ENCODE assay signal across 22 cellular contexts in the genomic region with DNA sequence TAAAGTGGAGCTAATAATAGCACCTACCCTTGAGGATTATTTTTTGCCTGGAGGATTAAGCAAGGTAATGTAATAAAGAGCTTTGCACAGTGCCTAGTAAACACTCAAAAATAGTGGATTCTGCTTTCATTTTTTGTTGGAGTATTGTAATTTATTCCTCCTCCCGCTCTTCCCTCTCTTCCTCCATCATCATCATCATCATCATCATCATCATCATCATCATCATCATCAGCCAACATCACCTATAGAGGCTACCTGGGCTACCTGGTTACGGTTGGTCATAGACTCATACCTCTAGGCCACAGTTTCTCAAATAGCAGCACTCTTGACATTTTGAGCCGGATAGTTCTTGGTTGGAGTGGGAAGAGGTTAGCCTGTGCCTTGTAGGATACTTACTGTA.
DNase-seq lines count a peak whose midpoint lies in the region; ATAC-seq, FAIRE-seq and TF ChIP-seq lines count a peak whose summit lies in the region.
"Had no signal": no experiment of that assay in that cellular context is flagged by ENCODE, and none has a peak within 500 bp of the region (broad histone marks: within the 10 kb centered on the region; RNA-seq: fewer than 3 reads in every experiment).

No MANE protein-coding gene starts in this region.

- H3K4me1 ChIP-seq in HEK293 (ENCODE audit: control insufficient read depth, insufficient read depth, low read length) (no peaks in the 10 kb centered on the region), astrocyte (ENCODE audit: insufficient read depth, low read length) (no peaks in the 10 kb centered on the region)
- H3K4me1 ChIP-seq: A549; BLaER1 treated with 17β-estradiol and CSF1 and Interleukin-3, amounts not matched to agents 10 nM and 100 nM; Caco-2 had no signal

- H3K4me1 Mint-ChIP-seq in astrocyte (ENCODE audit: low read depth, unreplicated experiment): no peaks in the 10 kb centered on the region
- H3K4me1 Mint-ChIP-seq: B cell had no signal

- H3K79me2 ChIP-seq in astrocyte (ENCODE audit: insufficient read depth, low read length): no peaks in the 10 kb centered on the region

- H3K27me3 ChIP-seq in astrocyte (ENCODE audit: insufficient read depth, low read length): no peaks in the 10 kb centered on the region
- H3K27me3 ChIP-seq: BLaER1 treated with 17β-estradiol and CSF1 and Interleukin-3, amounts not matched to agents 10 nM and 100 nM had no signal

- H3K27ac ChIP-seq in HEK293 (ENCODE audit: extremely low read depth, low read depth, low read length) (no peak overlapping the region), astrocyte (ENCODE audit: low read depth, low read length) (no peak overlapping the region)
- H3K27ac ChIP-seq: 22Rv1; A549; BLaER1 treated with 17β-estradiol and CSF1 and Interleukin-3, amounts not matched to agents 10 nM and 100 nM; C4-2B had no signal

- H3K4me3 Mint-ChIP-seq in astrocyte (ENCODE audit: unreplicated experiment): no peak overlapping the region
- H3K4me3 Mint-ChIP-seq: B cell; CD4-positive, alpha-beta T cell; CD8-positive, alpha-beta T cell had no signal

- CTCF ChIA-PET in HEK293 (lab: Yijun Ruan, JAX): no interaction called here

- FAIRE-seq in astrocyte (lab: Jason Lieb, UNC): peak; percentile 29
- FAIRE-seq: A549, D721Med, G401.6, GM12891, GM19239 had no signal

- peak; percentile 29 for DNase-seq in NCI-H82 (lab: John Stamatoyannopoulos, UW)
- no peak for DNase-seq in NCI-H82 treated with DMSO at 0.1 percent for 48 hours (lab: John Stamatoyannopoulos, UW; ENCODE audit: unreplicated experiment)
- no peak for DNase-seq in astrocyte (ENCODE audit: low read depth)
- DNase-seq in NCI-H226: no peak
- DNase-seq: AML-193; Caco-2; Calu3; CD4-positive, alpha-beta T cell; CD8-positive, alpha-beta T cell; DMS79 treated with DMSO at 0.1 percent for 48 hours; GF-D8 had no signal

- no peaks in the 10 kb centered on the region for H3K36me3 Mint-ChIP-seq in astrocyte (ENCODE audit: low read depth, unreplicated experiment)
- H3K36me3 Mint-ChIP-seq: CD8-positive, alpha-beta T cell had no signal

- no peak overlapping the region for H3K27ac Mint-ChIP-seq in astrocyte (ENCODE audit: unreplicated experiment)
- H3K27ac Mint-ChIP-seq: B cell; CD4-positive, alpha-beta T cell; CD8-positive, alpha-beta T cell had no signal

- no peaks in the 10 kb centered on the region for H3K36me3 ChIP-seq in HEK293 (ENCODE audit: control insufficient read depth in 2 of 2, insufficient read depth in 1 of 2, low read length in 2 of 2)
- no peaks in the 10 kb centered on the region for H3K36me3 ChIP-seq in astrocyte (ENCODE audit: insufficient read depth, low read length)
- H3K36me3 ChIP-seq: BLaER1 treated with 17β-estradiol and CSF1 and Interleukin-3, amounts not matched to agents 10 nM and 100 nM had no signal

- no peak overlapping the region for H3K4me2 ChIP-seq in astrocyte (ENCODE audit: low read length)
- H3K4me2 ChIP-seq: A549; BLaER1 treated with 17β-estradiol and CSF1 and Interleukin-3, amounts not matched to agents 10 nM and 100 nM had no signal

- H3K27me3 Mint-ChIP-seq in astrocyte (ENCODE audit: low read depth, unreplicated experiment): no peaks in the 10 kb centered on the region
- H3K27me3 Mint-ChIP-seq: B cell; CD4-positive, alpha-beta T cell had no signal

- no peaks in the 10 kb centered on the region; the same call in 1 of the 2 replicates for H3K9me3 ChIP-seq in HEK293 (ENCODE audit: control insufficient read depth, insufficient read depth, low read depth, low read length)
- no peaks in the 10 kb centered on the region for H3K9me3 ChIP-seq in astrocyte (ENCODE audit: insufficient read depth, low read depth, low read length)
- H3K9me3 ChIP-seq: A549, Caco-2 had no signal

- peaks cover 3% of the 10 kb centered on the region for H3K9me3 Mint-ChIP-seq in astrocyte (ENCODE audit: unreplicated experiment)
- H3K9me3 Mint-ChIP-seq: CD4-positive, alpha-beta T cell had no signal

- TF ChIP-seq CTCF in HEK293 (tag by site-specific recombination; IDR thresholded peaks at IDR 0.05) (no peak), astrocyte (IDR thresholded peaks at IDR 0.05; ENCODE audit: insufficient read depth, low read depth, low read length) (no peak)

- no peaks in the 10 kb centered on the region for H4K20me1 ChIP-seq in astrocyte (ENCODE audit: insufficient read depth, low read length)
- H4K20me1 ChIP-seq: BLaER1 treated with 17β-estradiol and CSF1 and Interleukin-3, amounts not matched to agents 10 nM and 100 nM had no signal

- H3K4me3 ChIP-seq in HEK293 (ENCODE audit: low read depth, low read length) (no peak overlapping the region), astrocyte (ENCODE audit: insufficient read depth, low read depth, low read length) (no peak overlapping the region)
- H3K4me3 ChIP-seq: A549; BLaER1 treated with 17β-estradiol and CSF1 and Interleukin-3, amounts not matched to agents 10 nM and 100 nM had no signal

- no peak for ATAC-seq in HG03565 (IDR thresholded peaks at IDR 0.05; ENCODE audit: unreplicated experiment)
- ATAC-seq: A549; CD8-positive, alpha-beta T cell had no signal

- no peak overlapping the region for H3K9ac ChIP-seq in astrocyte (ENCODE audit: low read length)
- H3K9ac ChIP-seq: BLaER1 treated with 17β-estradiol and CSF1 and Interleukin-3, amounts not matched to agents 10 nM and 100 nM had no signal

- POLR2A ChIA-PET in HEK293 (lab: Yijun Ruan, JAX): no interaction called here

- no peak overlapping the region for H2AFZ ChIP-seq in astrocyte (ENCODE audit: low read depth, low read length)

TF ChIP-seq in HEK293, 187 proteins besides CTCF, POLR2A, EP300 and RAD21:
- TF ChIP-seq OVOL3 (tag by site-specific recombination; IDR thresholded peaks at IDR 0.05): no peak
- TF ChIP-seq ZNF654 (tag by site-specific recombination; IDR thresholded peaks at IDR 0.05; ENCODE audit: low read depth): no peak
- TF ChIP-seq, protein P1, sequence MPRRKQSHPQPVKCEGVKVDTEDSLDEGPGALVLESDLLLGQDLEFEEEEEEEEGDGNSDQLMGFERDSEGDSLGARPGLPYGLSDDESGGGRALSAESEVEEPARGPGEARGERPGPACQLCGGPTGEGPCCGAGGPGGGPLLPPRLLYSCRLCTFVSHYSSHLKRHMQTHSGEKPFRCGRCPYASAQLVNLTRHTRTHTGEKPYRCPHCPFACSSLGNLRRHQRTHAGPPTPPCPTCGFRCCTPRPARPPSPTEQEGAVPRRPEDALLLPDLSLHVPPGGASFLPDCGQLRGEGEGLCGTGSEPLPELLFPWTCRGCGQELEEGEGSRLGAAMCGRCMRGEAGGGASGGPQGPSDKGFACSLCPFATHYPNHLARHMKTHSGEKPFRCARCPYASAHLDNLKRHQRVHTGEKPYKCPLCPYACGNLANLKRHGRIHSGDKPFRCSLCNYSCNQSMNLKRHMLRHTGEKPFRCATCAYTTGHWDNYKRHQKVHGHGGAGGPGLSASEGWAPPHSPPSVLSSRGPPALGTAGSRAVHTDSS (tag by site-specific recombination; IDR thresholded peaks at IDR 0.05): peak; percentile 86
